14 cellular contexts compared by ENCODE assay signal in genomic region chrX:13164611-13165010, GRCh38.
DNase-seq lines count a peak whose midpoint lies in the region; ATAC-seq, FAIRE-seq and TF ChIP-seq lines count a peak whose summit lies in the region.
"Had no signal": no experiment of that assay in that cellular context is flagged by ENCODE, and none has a peak within 500 bp of the region (broad histone marks: within the 10 kb centered on the region; RNA-seq: fewer than 3 reads in every experiment).

No MANE protein-coding gene starts in this region.

- DNase-seq in H7: peak; percentile 26
- DNase-seq in WTC11 (ENCODE audit: low spot score): no peak
- DNase-seq in keratinocyte (ENCODE audit: low read depth, low spot score): no peak
- DNase-seq in renal cortical epithelial cell (ENCODE audit: low read depth): peak; percentile 38
- DNase-seq in testis: no peak
- DNase-seq: activated T-cell treated with anti-CD3 and anti-CD28 coated beads, Interleukin-2, amount 50 U/mL, for 4 hours; body of pancreas; MG63; stimulated activated CD4-positive, alpha-beta T cell treated with anti-CD3 and anti-CD28 coated beads, Interleukin-2, amount 100 ng/mL, for 24 hours had no signal

- H4K20me1 ChIP-seq in keratinocyte (ENCODE audit: control insufficient read depth, extremely low read depth, insufficient read depth, low read length): no peaks in the 10 kb centered on the region

- intact Hi-C loops in testis (cut with DNase I; ENCODE audit: low total_unique reads): no loop called here

- H3K79me2 ChIP-seq in keratinocyte (ENCODE audit: control insufficient read depth, insufficient read depth, low read length): no peaks in the 10 kb centered on the region

- H3K9me3 Mint-ChIP-seq in WTC11: no peaks in the 10 kb centered on the region
- H3K9me3 Mint-ChIP-seq: activated T-cell treated with anti-CD3 and anti-CD28 coated beads, Interleukin-2, amount 50 U/mL, for 4 hours had no signal

- no peak overlapping the region for H2AFZ ChIP-seq in keratinocyte (ENCODE audit: control insufficient read depth, low read length)

- FAIRE-seq in keratinocyte (lab: Jason Lieb, UNC): peak; percentile 5

- no peaks in the 10 kb centered on the region for H3K9me1 ChIP-seq in keratinocyte (ENCODE audit: control insufficient read depth, extremely low read depth, insufficient read depth, low read length)

- no peak for TF ChIP-seq POLR2A in testis (IDR thresholded peaks at IDR 0.05)

- peak overlapping the region; percentile 41 for H3K4me3 Mint-ChIP-seq in WTC11
- H3K4me3 Mint-ChIP-seq: activated T-cell treated with anti-CD3 and anti-CD28 coated beads, Interleukin-2, amount 50 U/mL, for 4 hours; stimulated activated memory B cell treated with anti-CD40 and anti-IgM and Interleukin-4, amounts not matched to agents 10 μg/mL and 1 μg/mL and 100 μg/mL, for 72 hours had no signal

- dilution Hi-C loops in keratinocyte (cut with MboI; ENCODE audit: extremely low pct_ligation_motif_present, low sequenced_read_pairs): no loop called here

- H3K27ac Mint-ChIP-seq in WTC11: peak overlapping the region; percentile 18; the same call in 1 of the 2 replicates
- H3K27ac Mint-ChIP-seq: stimulated activated memory B cell treated with anti-CD40 and anti-IgM and Interleukin-4, amounts not matched to agents 10 μg/mL and 1 μg/mL and 100 μg/mL, for 72 hours had no signal

- peaks cover 42% of the 10 kb centered on the region for H3K4me1 Mint-ChIP-seq in WTC11

- H3K4me3 ChIP-seq in H7 (ENCODE audit: insufficient read depth, low read depth, low read length) (no peak overlapping the region), keratinocyte (ENCODE audit: control insufficient read depth in 2 of 3, extremely low read depth in 1 of 3, insufficient read depth in 2 of 3, low read depth in 1 of 3, low read length in 3 of 3) (no peak overlapping the region), testis (no peak overlapping the region)
- H3K4me3 ChIP-seq: body of pancreas, MG63 had no signal

- CTCF ChIA-PET in WTC11 (lab: Charles Lee): interaction anchor here (1.0 to 2.2 kb wide), 3 partner anchors 34 to 342 kb away, joined by 4 to 9 read pairs (median 5); no protein-coding TSS in a partner anchor

- no peak overlapping the region for H3K4me2 ChIP-seq in keratinocyte (ENCODE audit: control insufficient read depth, extremely low read depth, insufficient read depth, low read depth, low read length)

- H3K4me1 ChIP-seq in keratinocyte (ENCODE audit: control insufficient read depth, extremely low read depth, insufficient read depth, low read length) (peaks cover 4% of the 10 kb centered on the region), testis (no peaks in the 10 kb centered on the region)

- H3K9me3 ChIP-seq in keratinocyte (ENCODE audit: control insufficient read depth, low read depth, low read length) (no peaks in the 10 kb centered on the region), testis (no peaks in the 10 kb centered on the region)
- H3K9me3 ChIP-seq: body of pancreas, MG63, neutrophil had no signal

- no peaks in the 10 kb centered on the region for H3K36me3 Mint-ChIP-seq in WTC11
- H3K36me3 Mint-ChIP-seq: stimulated activated memory B cell treated with anti-CD40 and anti-IgM and Interleukin-4, amounts not matched to agents 10 μg/mL and 1 μg/mL and 100 μg/mL, for 72 hours had no signal

- H3K27me3 Mint-ChIP-seq in WTC11 (ENCODE audit: low read depth): peaks cover 46% of the 10 kb centered on the region
- H3K27me3 Mint-ChIP-seq: stimulated activated memory B cell treated with anti-CD40 and anti-IgM and Interleukin-4, amounts not matched to agents 10 μg/mL and 1 μg/mL and 100 μg/mL, for 72 hours had no signal

- peaks cover 8% of the 10 kb centered on the region; the same call in 1 of the 2 replicates for H3K27me3 ChIP-seq in H7 (ENCODE audit: control insufficient read depth, insufficient read depth, low read length)
- H3K27me3 ChIP-seq in keratinocyte (ENCODE audit: control insufficient read depth, extremely low read depth, insufficient read depth, low read length): no peaks in the 10 kb centered on the region
- H3K27me3 ChIP-seq in testis: no peaks in the 10 kb centered on the region
- H3K27me3 ChIP-seq: body of pancreas, MG63, neutrophil had no signal

- H3K27ac ChIP-seq in keratinocyte (ENCODE audit: control insufficient read depth, insufficient read depth, low read length) (no peak overlapping the region), testis (no peak overlapping the region)
- H3K27ac ChIP-seq: epithelial cell of prostate, neutrophil had no signal

- 66 to 70% methylated on average over 7 of the region's 7 CpGs for WGBS in testis, 2 donors

- H3K36me3 ChIP-seq in H7 (replicated peaks; ENCODE audit: control insufficient read depth, insufficient read depth, low read length) (no peaks in the 10 kb centered on the region), keratinocyte (ENCODE audit: control insufficient read depth in 2 of 2, extremely low read depth in 1 of 2, insufficient read depth in 2 of 2, low read length in 2 of 2) (no peaks in the 10 kb centered on the region), testis (ENCODE audit: low read depth, missing control alignments) (no peaks in the 10 kb centered on the region)
- H3K36me3 ChIP-seq: MG63, neutrophil had no signal

- ATAC-seq in WTC11 (peak; percentile 76), HG02798 (IDR thresholded peaks at IDR 0.05; ENCODE audit: poor library complexity, unreplicated experiment) (no peak)
- ATAC-seq in activated CD4-positive, CD25-positive, alpha-beta regulatory T cell treated with anti-CD3 and anti-CD28 coated beads, Interleukin-2, amount 50 U/mL, for 24 hours: no peak
- ATAC-seq: activated T-cell treated with anti-CD3 and anti-CD28 coated beads, Interleukin-2, amount 50 U/mL, for 4 hours; body of pancreas; stimulated activated memory B cell treated with anti-CD40 and anti-IgM and Interleukin-4, amounts not matched to agents 10 μg/mL and 1 μg/mL and 100 μg/mL, for 72 hours had no signal

- POLR2A ChIA-PET in WTC11 (lab: Charles Lee): interaction anchor here (1.1 kb wide), 1 partner anchor 33 kb away, joined by 7 read pairs; no protein-coding TSS in a partner anchor

- TF ChIP-seq CTCF in WTC11 (IDR thresholded peaks at IDR 0.05): no peak
- no peak for TF ChIP-seq CTCF in keratinocyte (optimal IDR thresholded peaks at IDR 0.05 in 1 of 3, IDR thresholded peaks at IDR 0.05 in 1 of 3, conservative IDR thresholded peaks at IDR 0.05 in 1 of 3; ENCODE audit: extremely low read depth in 1 of 3, insufficient read depth in 2 of 3, low read length in 3 of 3)
- no peak for TF ChIP-seq CTCF in testis (IDR thresholded peaks at IDR 0.05)

- H3K9ac ChIP-seq in keratinocyte (ENCODE audit: control insufficient read depth, extremely low read depth, insufficient read depth, low read length): no peak overlapping the region

TF ChIP-seq in WTC11, 78 proteins besides CTCF, POLR2A, EP300 and RAD21 (continues in another document):
- no peak for TF ChIP-seq JUN (CRISPR knock-in tag; IDR thresholded peaks at IDR 0.05)
- no peak for TF ChIP-seq KAT7 (CRISPR knock-in tag; IDR thresholded peaks at IDR 0.05; ENCODE audit: borderline replicate concordance)
- no peak for TF ChIP-seq ZNF425 (CRISPR knock-in tag; conservative IDR thresholded peaks at IDR 0.05)
- TF ChIP-seq ATF2 (CRISPR knock-in tag; IDR thresholded peaks at IDR 0.05; ENCODE audit: borderline replicate concordance, low read depth): no peak

Comparison
In these comparisons a context has a peak if more than half of its experiments do, and no peak if none do; other contexts are left out.
1. DNase-seq: peak in H7 (single experiment) and renal cortical epithelial cell (single experiment); none in WTC11 (single experiment), keratinocyte (single experiment) and testis (single experiment).